In the genomic region with DNA sequence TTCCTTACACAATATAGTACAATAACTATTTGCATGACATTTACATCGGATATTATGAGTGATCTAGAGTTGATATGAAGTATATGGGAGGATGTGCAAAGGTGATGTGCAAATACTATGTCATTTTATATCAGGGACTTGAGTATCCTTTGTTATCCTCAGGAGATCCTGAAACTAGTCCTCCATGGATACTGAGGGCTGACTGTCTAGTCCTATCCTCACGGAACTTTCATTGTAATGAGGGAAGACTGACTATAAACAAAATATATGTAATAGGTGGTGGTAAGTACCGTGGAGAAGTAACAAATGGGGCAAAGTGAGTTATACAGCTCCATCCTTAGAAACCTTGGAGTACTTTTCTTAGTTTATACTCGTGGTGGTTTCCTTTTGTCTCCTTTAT, we compare ENCODE assay signal across 7 cellular contexts.
A peak's percentile ranks its signal among the peaks of the same experiment; 100 is the strongest.
DNase-seq lines count a peak whose midpoint lies in the region; ATAC-seq, FAIRE-seq and TF ChIP-seq lines count a peak whose summit lies in the region.
"Not testable (repeated sequence)": the region's sequence is repeated elsewhere in the genome, so short reads cannot be mapped to it uniquely, and the experiment has no call there.

No MANE protein-coding gene starts in this region.

- TF ChIP-seq RAD21 in SK-N-SH (IDR thresholded peaks at IDR 0.05; ENCODE audit: low read length); GM12878 (IDR thresholded peaks at IDR 0.05; ENCODE audit: insufficient read depth, low read depth, low read length): not testable (repeated sequence)

- not testable (repeated sequence) for H3K27ac ChIP-seq in SK-N-SH (ENCODE audit: low read depth in 2 of 2, low read length in 1 of 2); GM12878 (ENCODE audit: control insufficient read depth, insufficient read depth); mesendoderm (ENCODE audit: low read depth, low read length)
- peak overlapping the region; percentile 27 for H3K27ac ChIP-seq in right cardiac atrium (ENCODE audit: low read length)

- SMC1A ChIA-PET in GM12878 (lab: Charles Lee; ENCODE audit: uncharacterized antibody, unreplicated experiment) = not testable (repeated sequence)

- FAIRE-seq in HTR-8/SVneo (lab: Jason Lieb, UNC); GM12878 (lab: Jason Lieb, UNC): not testable (repeated sequence)

- RAD21 ChIA-PET in GM12878 (lab: Charles Lee; ENCODE audit: unreplicated experiment) = not testable (repeated sequence)

- not testable (repeated sequence) for H3K4me3 ChIP-seq in SK-N-SH (ENCODE audit: low read depth in 2 of 2, low read length in 1 of 2); GM12878; right cardiac atrium (ENCODE audit: low read length); mesendoderm (ENCODE audit: low read length)

- H4K8ac ChIP-seq in mesendoderm (ENCODE audit: low read depth, low read length) = not testable (repeated sequence)

- H2BK15ac ChIP-seq in mesendoderm (replicated peaks; ENCODE audit: low read depth) = not testable (repeated sequence)

- H3K4ac ChIP-seq in mesendoderm (ENCODE audit: low read depth, low read length) = not testable (repeated sequence)

- H2AFZ ChIP-seq in SK-N-SH (ENCODE audit: low read depth); GM12878 (ENCODE audit: control insufficient read depth, low read depth, low read length): not testable (repeated sequence)

- H3K4me1 ChIP-seq in SK-N-SH (ENCODE audit: control insufficient read depth in 1 of 2, insufficient read depth in 2 of 2, low read depth in 1 of 2, low read length in 1 of 2) = peaks cover 0 to 19% of the 10 kb centered on the region in 2 experiments; a peak in 2 of 4 replicates
- H3K4me1 ChIP-seq in GM12878 (ENCODE audit: control insufficient read depth, insufficient read depth, low read length); right cardiac atrium (ENCODE audit: control insufficient read depth, insufficient read depth, low read length); mesendoderm (ENCODE audit: control insufficient read depth, low read depth, low read length): not testable (repeated sequence)

- not testable (repeated sequence) for H3K9ac ChIP-seq in SK-N-SH; GM12878 (ENCODE audit: control insufficient read depth, insufficient read depth, low read length); mesendoderm (ENCODE audit: low read length)

- WGBS in SK-N-SH (ENCODE audit: low lambda C conversion rate) = 83% methylated on average over 4 of the region's 4 CpGs
- 70% methylated on average over 4 of the region's 4 CpGs for WGBS in GM12878 (ENCODE audit: insufficient coverage, insufficient replicate concordance, low lambda C conversion rate, missing lambda C conversion rate)
- 93% methylated on average over 3 of the region's 4 CpGs for WGBS in right cardiac atrium
- no CpG with 5 or more reads among the region's 4 CpGs for WGBS in mesendoderm (ENCODE audit: extremely low coverage, insufficient coverage, low lambda C conversion rate)

- H3K4me2 ChIP-seq in SK-N-SH; GM12878 (ENCODE audit: control insufficient read depth, insufficient read depth); mesendoderm (ENCODE audit: low read length): not testable (repeated sequence)

- not testable (repeated sequence) for H2AK5ac ChIP-seq in mesendoderm (ENCODE audit: low read length)

- in situ Hi-C loops in GM13976 (cut with MboI; ENCODE audit: low sequenced_read_pairs, unreplicated experiment); GM12878 (cut with MboI): not testable (repeated sequence)

- H3F3A ChIP-seq in SK-N-SH (replicated peaks; ENCODE audit: insufficient read depth) = not testable (repeated sequence)

- CTCF ChIA-PET in SK-N-SH (lab: Yijun Ruan, JAX); GM12878 (lab: Yijun Ruan, JAX): not testable (repeated sequence)

- H4K20me1 ChIP-seq in SK-N-SH (ENCODE audit: insufficient read depth); GM12878 (ENCODE audit: control insufficient read depth, insufficient read depth): not testable (repeated sequence)

- H3K9me3 ChIP-seq in SK-N-SH; GM12878 (replicated peaks; ENCODE audit: control insufficient read depth, insufficient read depth, low read length): not testable (repeated sequence)
- peaks cover 14% of the 10 kb centered on the region for H3K9me3 ChIP-seq in right cardiac atrium (ENCODE audit: control insufficient read depth, low read length)

- ATAC-seq in GM12878, right cardiac atrium: not testable (repeated sequence)

- BruUV-seq in GM12878 (replicated peaks; lab: Mats Ljungman, UMichigan) = not testable (repeated sequence)

- TF ChIP-seq EP300 in SK-N-SH (IDR thresholded peaks at IDR 0.05; ENCODE audit: borderline replicate concordance in 1 of 2, low read depth in 1 of 2, low read length in 1 of 2); GM12878 (IDR thresholded peaks at IDR 0.05; ENCODE audit: borderline replicate concordance in 1 of 2, control insufficient read depth in 1 of 2, low read depth in 2 of 2, low read length in 2 of 2): not testable (repeated sequence)

- not testable (repeated sequence) for H3K9me2 ChIP-seq in SK-N-SH

- not testable (repeated sequence) for H3K27me3 ChIP-seq in SK-N-SH (ENCODE audit: insufficient read depth); GM12878 (replicated peaks in 1 of 2; ENCODE audit: control insufficient read depth in 2 of 2, insufficient read depth in 2 of 2, low read length in 1 of 2); right cardiac atrium (ENCODE audit: control insufficient read depth, insufficient read depth); mesendoderm (ENCODE audit: insufficient read depth, low read length, poor library complexity)

- H2BK5ac ChIP-seq in mesendoderm (ENCODE audit: low read length) = not testable (repeated sequence)

- not testable (repeated sequence) for TF ChIP-seq CTCF in GM13976 (IDR thresholded peaks at IDR 0.05; ENCODE audit: borderline replicate concordance, control extremely low read depth, extremely low read depth, insufficient read depth, missing control alignments); SK-N-SH (IDR thresholded peaks at IDR 0.05); GM12878 (IDR thresholded peaks at IDR 0.05 in 2 of 3, conservative IDR thresholded peaks at IDR 0.05 in 1 of 3; ENCODE audit: control insufficient read depth in 2 of 3, extremely low read depth in 1 of 3, insufficient read depth in 1 of 3, low read depth in 3 of 3, low read length in 3 of 3)

- intact Hi-C loops in GM12878 (cut with micrococcal nuclease; ENCODE audit: unreplicated experiment); right cardiac atrium (cut with DNase I): not testable (repeated sequence)

- not testable (repeated sequence) for H3K23ac ChIP-seq in mesendoderm (ENCODE audit: low read length)

- not testable (repeated sequence) for H2BK120ac ChIP-seq in mesendoderm (ENCODE audit: low read depth, low read length)

- H3K79me1 ChIP-seq in mesendoderm (ENCODE audit: low read length) = not testable (repeated sequence)

- not testable (repeated sequence) for H3K56ac ChIP-seq in mesendoderm (ENCODE audit: low read length)

- H3K36me3 ChIP-seq in SK-N-SH (replicated peaks in 1 of 2; ENCODE audit: control insufficient read depth in 1 of 2, insufficient read depth in 2 of 2, low read length in 1 of 2); GM12878 (ENCODE audit: control insufficient read depth in 2 of 2, insufficient read depth in 2 of 2, low read length in 1 of 2); mesendoderm (ENCODE audit: control insufficient read depth, insufficient read depth, low read length): not testable (repeated sequence)

- H3K79me2 ChIP-seq in SK-N-SH (ENCODE audit: insufficient read depth); GM12878 (ENCODE audit: control insufficient read depth, insufficient read depth, low read length); mesendoderm (ENCODE audit: control insufficient read depth, insufficient read depth, low read length): not testable (repeated sequence)

- TF ChIP-seq POLR2A in GM12878 (IDR thresholded peaks at IDR 0.05; ENCODE audit: low read depth, low read length) = not testable (repeated sequence)

- peak; percentile 1 for DNase-seq in AG08395 (ENCODE audit: low spot score)
- peak; percentile 25 for DNase-seq in GM13976 (ENCODE audit: low spot score)
- DNase-seq in HTR-8/SVneo (ENCODE audit: insufficient read length, low spot score) = peak; percentile 10
- DNase-seq in SK-N-SH = peak; percentile 9
- peak; percentile 5 for DNase-seq in GM12878 (ENCODE audit: low read depth, low spot score)
- not testable (repeated sequence) for DNase-seq in right cardiac atrium
- DNase-seq in mesendoderm = peak; percentile 6

- H4K5ac ChIP-seq in mesendoderm (ENCODE audit: low read length) = not testable (repeated sequence)

- POLR2A ChIA-PET in SK-N-SH (lab: Yijun Ruan, JAX); GM12878 (lab: Charles Lee): not testable (repeated sequence)

- not testable (repeated sequence) for H3K18ac ChIP-seq in mesendoderm (ENCODE audit: low read length)
